ENCODE assay signal across 8 cellular contexts in genomic region chr12:6662602-6662905, GRCh38. TPM values are rescaled to one million over a fixed set of nuclear protein-coding genes. Genes with fewer than 3 reads are reported as not detected.
DNase-seq lines count a peak whose midpoint lies in the region; ATAC-seq and TF ChIP-seq lines count a peak whose summit lies in the region.

No MANE protein-coding gene starts in this region.

- TF ChIP-seq CTCF in Panc1 (IDR thresholded peaks at IDR 0.05) (no peak), epithelial cell of proximal tubule (conservative IDR thresholded peaks at IDR 0.05; ENCODE audit: low read depth, low read length) (no peak), neural crest cell (conservative IDR thresholded peaks at IDR 0.05) (no peak)

- H3K4me3 ChIP-seq in Panc1 (ENCODE audit: low read depth in 2 of 2, low read length in 2 of 2): peak overlapping the region; percentile 86 to 91
- peak overlapping the region; percentile 93 for H3K4me3 ChIP-seq in epithelial cell of proximal tubule (ENCODE audit: low read depth, low read length)

- H3K4me3 Mint-ChIP-seq in activated T-cell treated with anti-CD3 and anti-CD28 coated beads, Interleukin-2, amount 50 U/mL, for 72 hours: peak overlapping the region; percentile 92 to 100
- peak overlapping the region; percentile 94 for H3K4me3 Mint-ChIP-seq in neural crest cell

- peaks cover 4% of the 10 kb centered on the region; the same call in 1 of the 2 replicates for H3K4me1 ChIP-seq in Panc1 (ENCODE audit: control insufficient read depth, insufficient read depth, low read length)

- CTCF ChIA-PET in Panc1 (lab: Charles Lee): no interaction called here

- no TSS peak for BruUV-seq in Panc1 (replicated peaks; lab: Mats Ljungman, UMichigan)

- POLR2A ChIA-PET in Panc1 (lab: Charles Lee): no interaction called here

- H3K27ac ChIP-seq in Panc1 (ENCODE audit: low read length): peak overlapping the region; percentile 77

- no peaks in the 10 kb centered on the region for H3K27me3 Mint-ChIP-seq in activated T-cell treated with anti-CD3 and anti-CD28 coated beads, Interleukin-2, amount 50 U/mL, for 72 hours (ENCODE audit: low read depth)
- no peaks in the 10 kb centered on the region for H3K27me3 Mint-ChIP-seq in neural crest cell (ENCODE audit: low read depth)

- DNase-seq in activated T-cell treated with anti-CD3 and anti-CD28 coated beads, Interleukin-2, amount 50 U/mL, for 72 hours: no peak
- no peak for DNase-seq in activated T-cell treated with anti-CD3 and anti-CD28 coated beads, Interleukin-2, amount 50 U/mL, for 48 hours
- DNase-seq in Panc1 (ENCODE audit: low read depth, low spot score): no peak
- no peak for DNase-seq in epithelial cell of proximal tubule (ENCODE audit: low read depth)
- DNase-seq in neural crest cell (ENCODE audit: low read depth, low spot score): no peak
- DNase-seq in NCI-H1436 (lab: John Stamatoyannopoulos, UW): no peak
- DNase-seq in NK-92 treated with Interleukin-12 subunit alpha and Interleukin-12 subunit beta, amount 100 ng/mL, for 24 hours (lab: John Stamatoyannopoulos, UW): no peak

- peaks cover 7% of the 10 kb centered on the region for H3K36me3 ChIP-seq in Panc1 (ENCODE audit: control insufficient read depth, insufficient read depth, low read length)

- no peaks in the 10 kb centered on the region for H3K9me3 ChIP-seq in Panc1 (ENCODE audit: control insufficient read depth, insufficient read depth, low read depth, low read length)

- intact Hi-C loops in Panc1 (cut with micrococcal nuclease; ENCODE audit: unreplicated experiment): no loop called here

- peaks cover 0 to 4% of the 10 kb centered on the region in 2 donors for H3K36me3 Mint-ChIP-seq in activated T-cell treated with anti-CD3 and anti-CD28 coated beads, Interleukin-2, amount 50 U/mL, for 72 hours (ENCODE audit: insufficient read depth in 2 of 2)
- H3K36me3 Mint-ChIP-seq in neural crest cell (ENCODE audit: low read depth): peaks cover 2% of the 10 kb centered on the region

- peak; percentile 65 for ATAC-seq in activated T-cell treated with anti-CD3 and anti-CD28 coated beads, Interleukin-2, amount 50 U/mL, for 72 hours (replicated peaks in 1 of 2)
- ATAC-seq in Panc1 (peak; percentile 75), HG03432 (IDR thresholded peaks at IDR 0.05; ENCODE audit: unreplicated experiment) (no peak)

- peak overlapping the region; percentile 79 for H3K27ac Mint-ChIP-seq in activated T-cell treated with anti-CD3 and anti-CD28 coated beads, Interleukin-2, amount 50 U/mL, for 72 hours
- H3K27ac Mint-ChIP-seq in neural crest cell (ENCODE audit: unreplicated experiment): peak overlapping the region; percentile 98

- peaks cover 38% of the 10 kb centered on the region for H3K4me1 Mint-ChIP-seq in activated T-cell treated with anti-CD3 and anti-CD28 coated beads, Interleukin-2, amount 50 U/mL, for 72 hours (ENCODE audit: low read depth)
- peaks cover 16% of the 10 kb centered on the region for H3K4me1 Mint-ChIP-seq in neural crest cell

- in situ Hi-C loops in Panc1 (cut with HindIII; ENCODE audit: low pct_unique_long_range_greater_than_20kb, low sequenced_read_pairs): no loop called here

- no peaks in the 10 kb centered on the region for H3K9me3 Mint-ChIP-seq in activated T-cell treated with anti-CD3 and anti-CD28 coated beads, Interleukin-2, amount 50 U/mL, for 72 hours
- no peaks in the 10 kb centered on the region for H3K9me3 Mint-ChIP-seq in neural crest cell

- no peaks in the 10 kb centered on the region for H3K27me3 ChIP-seq in Panc1 (ENCODE audit: control insufficient read depth, insufficient read depth, low read length)

RNA-seq across cellular contexts. Expression of gene ING4, which starts 0.4 kb away (rescaled TPM):
- 10 to 100 TPM; 27.6 to 28.0 TPM for total RNA-seq in activated T-cell treated with anti-CD3 and anti-CD28 coated beads, Interleukin-2, amount 50 U/mL, for 72 hours
- total RNA-seq in Panc1 (2021; ENCODE audit: unreplicated experiment): 11.4 TPM
- polyA plus RNA-seq in Panc1 (2012; ENCODE audit: insufficient read length): 17.2 TPM
- total RNA-seq in epithelial cell of proximal tubule: 18.4 and 60.0 TPM in 2 replicates
- 37.9 TPM in 2 replicates for total RNA-seq in neural crest cell

RNA-seq across cellular contexts. Expression of gene ACRBP, which starts 15.3 kb away (rescaled TPM):
- 1 to 10 TPM; 5.2 to 6.1 TPM for total RNA-seq in activated T-cell treated with anti-CD3 and anti-CD28 coated beads, Interleukin-2, amount 50 U/mL, for 72 hours
- total RNA-seq in Panc1 (2021; ENCODE audit: unreplicated experiment) (0.54 TPM), epithelial cell of proximal tubule (0.58 TPM in 1 of 2 replicates, not detected in the other), neural crest cell (1.9 and 2.4 TPM in 2 replicates)
- 0.71 TPM for polyA plus RNA-seq in Panc1 (2012; ENCODE audit: insufficient read length)

RNA-seq across cellular contexts. Expression of gene ZNF384, which starts 26.6 kb away (rescaled TPM):
- total RNA-seq in activated T-cell treated with anti-CD3 and anti-CD28 coated beads, Interleukin-2, amount 50 U/mL, for 72 hours: 10 to 100 TPM; 78.1 to 82.2 TPM
- total RNA-seq in Panc1 (2021; ENCODE audit: unreplicated experiment) (54.3 TPM), epithelial cell of proximal tubule (19.9 and 21.9 TPM in 2 replicates), neural crest cell (93.2 and 94.3 TPM in 2 replicates)
- 60.1 TPM for polyA plus RNA-seq in Panc1 (2012; ENCODE audit: insufficient read length)

RNA-seq across cellular contexts. Expression of gene LPAR5, which starts 26.8 kb away (rescaled TPM):
- total RNA-seq in activated T-cell treated with anti-CD3 and anti-CD28 coated beads, Interleukin-2, amount 50 U/mL, for 72 hours: 1 to 10 TPM; 4.1 to 8.9 TPM
- total RNA-seq in Panc1 (2021; ENCODE audit: unreplicated experiment): not detected
- polyA plus RNA-seq in Panc1 (2012; ENCODE audit: insufficient read length): not detected
- total RNA-seq in epithelial cell of proximal tubule: 0.81 and 0.94 TPM in 2 replicates
- total RNA-seq in neural crest cell: not detected in 2 replicates

RNA-seq across cellular contexts. Expression of gene PIANP, which starts 38.1 kb away (rescaled TPM):
- total RNA-seq in activated T-cell treated with anti-CD3 and anti-CD28 coated beads, Interleukin-2, amount 50 U/mL, for 72 hours: under 1 TPM; 0.58 to 0.76 TPM
- total RNA-seq in Panc1 (2021; ENCODE audit: unreplicated experiment): 0.13 TPM
- polyA plus RNA-seq in Panc1 (2012; ENCODE audit: insufficient read length): 0.73 TPM
- 0.06 TPM in 1 of 2 replicates, not detected in the other for total RNA-seq in epithelial cell of proximal tubule
- 8.6 and 8.7 TPM in 2 replicates for total RNA-seq in neural crest cell
